In genomic region chr4:3161044-3161443, GRCh38 we compare ENCODE assay signal across 5 cellular contexts.
DNase-seq lines count a peak whose midpoint lies in the region; ATAC-seq, FAIRE-seq and TF ChIP-seq lines count a peak whose summit lies in the region.
"Not testable (repeated sequence)": the region's sequence is repeated elsewhere in the genome, so short reads cannot be mapped to it uniquely, and the experiment has no call there.

No MANE protein-coding gene starts in this region.

- not testable (repeated sequence) for H3K9me3 Mint-ChIP-seq in endothelial cell (ENCODE audit: unreplicated experiment)

- not testable (repeated sequence) for TF ChIP-seq POLR2A in K562 (conservative IDR thresholded peaks at IDR 0.05)

- not testable (repeated sequence) for DNase-seq in K562 (ENCODE audit: extremely low read depth in 1 of 4, low spot score in 3 of 4); endothelial cell (ENCODE audit: low spot score); cardiac muscle cell (ENCODE audit: low read depth in 1 of 2, low spot score in 1 of 2)

- H3K4me3 ChIP-seq in HEK293 (ENCODE audit: low read depth, low read length); K562; cardiac muscle cell: not testable (repeated sequence)

- not testable (repeated sequence) for FAIRE-seq in K562 (lab: Jason Lieb, UNC)

- H3K36me3 ChIP-seq in HEK293 (ENCODE audit: control insufficient read depth in 2 of 2, insufficient read depth in 1 of 2, low read length in 2 of 2) (peaks cover 0 to 57% of the 10 kb centered on the region in 2 experiments; a peak in 2 of 3 replicates), K562 (ENCODE audit: control insufficient read depth, insufficient read depth, low read length) (peaks cover 16% of the 10 kb centered on the region; the same call in 1 of the 3 replicates)
- H3K36me3 ChIP-seq in cardiac muscle cell, result not testable (repeated sequence)

- H3K27me3 Mint-ChIP-seq in endothelial cell (ENCODE audit: unreplicated experiment), result not testable (repeated sequence)

- H3K9ac ChIP-seq in K562 (ENCODE audit: insufficient read depth in 1 of 2, low read depth in 2 of 2, low read length in 2 of 2), result not testable (repeated sequence)

- POLR2A ChIA-PET in HEK293 (lab: Yijun Ruan, JAX), result not testable (repeated sequence)
- POLR2A ChIA-PET in K562 (lab: Yijun Ruan, JAX), result interaction anchor here (0.6 kb wide), 1 partner anchor 36 kb away, joined by 3 read pairs; no protein-coding TSS in a partner anchor

- H3K27ac Mint-ChIP-seq in endothelial cell (ENCODE audit: unreplicated experiment), result not testable (repeated sequence)

- TF ChIP-seq RAD21 in K562 (CRISPR knock-in tag; conservative IDR thresholded peaks at IDR 0.05 in 1 of 2, IDR thresholded peaks at IDR 0.05 in 1 of 2), result not testable (repeated sequence)

- H3K27me3 ChIP-seq in K562 (ENCODE audit: control insufficient read depth in 2 of 2, insufficient read depth in 2 of 2, low read length in 2 of 2); cardiac muscle cell: not testable (repeated sequence)

- H3K27ac ChIP-seq in HEK293 (ENCODE audit: extremely low read depth, low read depth, low read length); K562 (ENCODE audit: extremely low read depth, low read depth, low read length): not testable (repeated sequence)
- H3K27ac ChIP-seq in cardiac muscle cell, result peak overlapping the region; percentile 67

- intact Hi-C loops in K562 (cut with micrococcal nuclease), result not testable (repeated sequence)

- peaks cover 74% of the 10 kb centered on the region for H3K36me3 Mint-ChIP-seq in endothelial cell (ENCODE audit: low read depth, unreplicated experiment)

- 95% methylated on average over 4 of the region's 4 CpGs for WGBS in K562 (ENCODE audit: insufficient coverage, low coverage, missing lambda C conversion rate)

- in situ Hi-C loops in K562 (cut with MboI), result not testable (repeated sequence)

- not testable (repeated sequence) for BruUV-seq in K562 (replicated peaks; lab: Mats Ljungman, UMichigan)

- not testable (repeated sequence) for TF ChIP-seq EP300 in K562 (IDR thresholded peaks at IDR 0.05; ENCODE audit: low read length)

- not testable (repeated sequence) for H3K4me2 ChIP-seq in K562 (ENCODE audit: insufficient read depth, low read length)

- CTCF ChIA-PET in HEK293 (lab: Yijun Ruan, JAX), result interaction anchor here (2.0 kb wide), 1 partner anchor 27 kb away, joined by 4 read pairs; no protein-coding TSS in a partner anchor
- CTCF ChIA-PET in K562 (lab: Yijun Ruan, JAX; ENCODE audit: low intra/inter-chr PET ratio), result not testable (repeated sequence)

- not testable (repeated sequence) for H3K4me1 ChIP-seq in HEK293 (ENCODE audit: control insufficient read depth, insufficient read depth, low read length); K562 (replicated peaks in 1 of 2; ENCODE audit: control insufficient read depth in 2 of 2, insufficient read depth in 2 of 2, low read length in 2 of 2)
- H3K4me1 ChIP-seq in cardiac muscle cell (ENCODE audit: low read depth), result peaks cover 26% of the 10 kb centered on the region

- H3K4me3 Mint-ChIP-seq in endothelial cell (ENCODE audit: unreplicated experiment), result peak overlapping the region; percentile 73

- not testable (repeated sequence) for ATAC-seq in SK-N-SH treated with all-trans-retinoic acid at 6 μM for 48 hours, K562

- not testable (repeated sequence) for H3K9me3 ChIP-seq in HEK293 (ENCODE audit: control insufficient read depth, insufficient read depth, low read depth, low read length); K562 (replicated peaks; ENCODE audit: control insufficient read depth, insufficient read depth, low read depth, low read length); cardiac muscle cell (ENCODE audit: low read depth)

- not testable (repeated sequence) for H4K20me1 ChIP-seq in K562 (replicated peaks; ENCODE audit: control insufficient read depth, insufficient read depth, low read length)

- not testable (repeated sequence) for H3K79me2 ChIP-seq in K562 (ENCODE audit: control insufficient read depth, insufficient read depth, low read length)

- H2AFZ ChIP-seq in K562 (ENCODE audit: low read depth, low read length), result not testable (repeated sequence)

- not testable (repeated sequence) for TF ChIP-seq CTCF in HEK293 (tag by site-specific recombination; IDR thresholded peaks at IDR 0.05); K562 (IDR thresholded peaks at IDR 0.05 in 2 of 3, conservative IDR thresholded peaks at IDR 0.05 in 1 of 3; ENCODE audit: insufficient read depth in 2 of 3, low read depth in 1 of 3, low read length in 3 of 3); endothelial cell (IDR thresholded peaks at IDR 0.05; ENCODE audit: unreplicated experiment); cardiac muscle cell (IDR thresholded peaks at IDR 0.05; ENCODE audit: low read depth, low read length)

- not testable (repeated sequence) for H3K9me1 ChIP-seq in K562 (ENCODE audit: control insufficient read depth, insufficient read depth, low read length)

- not testable (repeated sequence) for H3K4me1 Mint-ChIP-seq in endothelial cell (ENCODE audit: unreplicated experiment)

TF ChIP-seq in HEK293, 187 proteins besides CTCF, POLR2A, EP300 and RAD21:
- peak; percentile 71 for TF ChIP-seq ZNF580 (tag by site-specific recombination; IDR thresholded peaks at IDR 0.05)
- TF ChIP-seq ZNF146 (tag by site-specific recombination; IDR thresholded peaks at IDR 0.05), result peak; percentile 94

TF ChIP-seq in SK-N-SH treated with all-trans-retinoic acid at 6 μM for 48 hours, 23 proteins besides CTCF, POLR2A, EP300 and RAD21:
- 0 out of 2 replicates have a peak, but pooled peaks have one; percentile 37 for TF ChIP-seq ZNF8 (CRISPR knock-in tag; IDR thresholded peaks at IDR 0.05)

TF ChIP-seq in K562, 482 proteins besides CTCF, POLR2A, EP300 and RAD21:
- TF ChIP-seq ZNF146 (CRISPR knock-in tag; IDR thresholded peaks at IDR 0.05; ENCODE audit: unreplicated experiment) (peak; percentile 88), BCOR (IDR thresholded peaks at IDR 0.05) (peak; percentile 54; the same call in 1 of the 2 replicates)
TF ChIP-seq in K562: peak in this region for 2; not testable (repeated sequence) for 480.
